In genomic region chr9:97895695-97896332, GRCh38 we compare ENCODE assay signal across 9 cellular contexts. TPM values are rescaled to one million over a fixed set of nuclear protein-coding genes. Genes with fewer than 3 reads are reported as not detected.
DNase-seq lines count a peak whose midpoint lies in the region; ATAC-seq, FAIRE-seq and TF ChIP-seq lines count a peak whose summit lies in the region.
"Had no signal": no experiment of that assay in that cellular context is flagged by ENCODE, and none has a peak within 500 bp of the region (broad histone marks: within the 10 kb centered on the region; RNA-seq: fewer than 3 reads in every experiment).

No MANE protein-coding gene starts in this region.

- no CpG with 5 or more reads among the region's 6 CpGs for WGBS in iPS DF 6.9 (ENCODE audit: insufficient coverage, insufficient read length)
- WGBS in pancreas, 2 donors, result 85 to 91% methylated on average over 6 of the region's 6 CpGs
- 91 to 93% methylated on average over 6 of the region's 6 CpGs for whole genome bisulfite sequencing in sigmoid colon, 2 donors

- H3K27ac ChIP-seq in CD4-positive, alpha-beta T cell (ENCODE audit: low read depth, low read length), result no peak overlapping the region
- H3K27ac ChIP-seq in Panc1 (ENCODE audit: low read length) (no peak overlapping the region), iPS DF 6.9 (ENCODE audit: low read length) (no peak overlapping the region), pancreas (no peak overlapping the region), sigmoid colon (no peak overlapping the region)

- ATAC-seq in CD4-positive, alpha-beta T cell (ENCODE audit: poor library complexity), result no peak
- ATAC-seq in Panc1, result peak; percentile 76; the same call in 1 of the 2 replicates
- no peak for ATAC-seq in GM18520 (IDR thresholded peaks at IDR 0.05; ENCODE audit: unreplicated experiment)
- ATAC-seq in pancreas, result no peak

- no peak overlapping the region for H3K4me3 Mint-ChIP-seq in CD4-positive, alpha-beta T cell
- H3K4me3 Mint-ChIP-seq: natural killer cell had no signal

- no peaks in the 10 kb centered on the region for H3K9me3 ChIP-seq in CD4-positive, alpha-beta T cell (ENCODE audit: control insufficient read depth, low read length)
- H3K9me3 ChIP-seq in Panc1 (ENCODE audit: control insufficient read depth, insufficient read depth, low read depth, low read length), result no peaks in the 10 kb centered on the region
- H3K9me3 ChIP-seq in iPS DF 6.9 (ENCODE audit: control insufficient read depth, insufficient read depth, low read length), result no peaks in the 10 kb centered on the region
- H3K9me3 ChIP-seq in pancreas, result no peaks in the 10 kb centered on the region
- peaks cover 0 to 5% (median 1%) of the 10 kb centered on the region in 4 donors for H3K9me3 ChIP-seq in sigmoid colon

- TF ChIP-seq CTCF in CD4-positive, alpha-beta T cell (IDR thresholded peaks at IDR 0.05), result peak; percentile 21
- peak; percentile 27 for TF ChIP-seq CTCF in GM13977 (IDR thresholded peaks at IDR 0.05; ENCODE audit: extremely low read depth, insufficient read depth, missing control alignments)
- TF ChIP-seq CTCF in Panc1 (IDR thresholded peaks at IDR 0.05), result no peak
- no peak for TF ChIP-seq CTCF in pancreas (IDR thresholded peaks at IDR 0.05)
- TF ChIP-seq CTCF in sigmoid colon (IDR thresholded peaks at IDR 0.05), result no peak

- H3K36me3 ChIP-seq in Panc1 (ENCODE audit: control insufficient read depth, insufficient read depth, low read length), result no peaks in the 10 kb centered on the region
- H3K36me3 ChIP-seq in iPS DF 6.9 (ENCODE audit: control insufficient read depth, insufficient read depth, low read length), result no peaks in the 10 kb centered on the region
- no peaks in the 10 kb centered on the region for H3K36me3 ChIP-seq in pancreas
- H3K36me3 ChIP-seq in sigmoid colon, result peaks cover 0 to 30% (median 0%) of the 10 kb centered on the region in 4 donors

- peaks cover 20% of the 10 kb centered on the region for H3K36me3 Mint-ChIP-seq in CD4-positive, alpha-beta T cell (ENCODE audit: low read depth)
- H3K36me3 Mint-ChIP-seq: natural killer cell had no signal

- H3K9me3 Mint-ChIP-seq in CD4-positive, alpha-beta T cell, result peaks cover 5% of the 10 kb centered on the region
- H3K9me3 Mint-ChIP-seq: natural killer cell had no signal

- TF ChIP-seq POLR2A in sigmoid colon (IDR thresholded peaks at IDR 0.05), result no peak

- FAIRE-seq in pancreas (lab: Jason Lieb, UNC), result no peak

- no peaks in the 10 kb centered on the region for H3K27me3 ChIP-seq in CD4-positive, alpha-beta T cell (ENCODE audit: control insufficient read depth, insufficient read depth, low read length)
- H3K27me3 ChIP-seq in Panc1 (ENCODE audit: control insufficient read depth, insufficient read depth, low read length), result no peaks in the 10 kb centered on the region
- H3K27me3 ChIP-seq in iPS DF 6.9 (ENCODE audit: control insufficient read depth, insufficient read depth, low read length), result no peaks in the 10 kb centered on the region
- H3K27me3 ChIP-seq in pancreas, result no peaks in the 10 kb centered on the region
- H3K27me3 ChIP-seq in sigmoid colon, result no peaks in the 10 kb centered on the region

- H3K27me3 Mint-ChIP-seq in CD4-positive, alpha-beta T cell, result no peaks in the 10 kb centered on the region

- no peak for DNase-seq in CD4-positive, alpha-beta T cell
- no peak for DNase-seq in GM13977 (ENCODE audit: low spot score)
- DNase-seq in Panc1 (ENCODE audit: low read depth, low spot score), result no peak
- peak; percentile 50 for DNase-seq in iPS DF 6.9 (ENCODE audit: low read depth, low spot score)
- no peak for DNase-seq in OCI-M2 (lab: John Stamatoyannopoulos, UW; ENCODE audit: unreplicated experiment)
- no peak for DNase-seq in pancreas
- DNase-seq in sigmoid colon, result no peak
- DNase-seq: natural killer cell had no signal

- in situ Hi-C loops in GM13977 (cut with MboI; ENCODE audit: low pct_unique_long_range_greater_than_20kb, low sequenced_read_pairs, unreplicated experiment) (no loop called here), Panc1 (cut with HindIII; ENCODE audit: low pct_unique_long_range_greater_than_20kb, low sequenced_read_pairs) (no loop called here)

- intact Hi-C loops in CD4-positive, alpha-beta T cell (cut with DNase I, micrococcal nuclease), result no loop called here
- intact Hi-C loops in Panc1 (cut with micrococcal nuclease; ENCODE audit: unreplicated experiment) (no loop called here), pancreas (cut with DNase I) (no loop called here), sigmoid colon (cut with DNase I) (no loop called here)

- H3K27ac Mint-ChIP-seq in CD4-positive, alpha-beta T cell, result peak overlapping the region; percentile 8
- H3K27ac Mint-ChIP-seq: natural killer cell had no signal

- no peak overlapping the region for H3K4me3 ChIP-seq in Panc1 (ENCODE audit: low read depth in 2 of 2, low read length in 2 of 2)
- H3K4me3 ChIP-seq in iPS DF 6.9 (ENCODE audit: low read length), result no peak overlapping the region
- no peak overlapping the region for H3K4me3 ChIP-seq in pancreas
- H3K4me3 ChIP-seq in sigmoid colon, result no peak overlapping the region

- H3K4me1 ChIP-seq in Panc1 (ENCODE audit: control insufficient read depth, insufficient read depth, low read length) (no peaks in the 10 kb centered on the region), iPS DF 6.9 (ENCODE audit: control insufficient read depth, insufficient read depth, low read length) (no peaks in the 10 kb centered on the region), pancreas (no peaks in the 10 kb centered on the region), sigmoid colon (peaks cover 0 to 6% (median under 1%) of the 10 kb centered on the region in 4 donors)

- no TSS peak for BruUV-seq in Panc1 (replicated peaks; lab: Mats Ljungman, UMichigan)

- H3K4me1 Mint-ChIP-seq in CD4-positive, alpha-beta T cell (ENCODE audit: low read depth), result peaks cover 32% of the 10 kb centered on the region

- TF ChIP-seq EP300 in sigmoid colon (IDR thresholded peaks at IDR 0.05), result no peak

- CTCF ChIA-PET in CD4-positive, alpha-beta T cell (lab: Charles Lee), result interaction anchor here (1.0 to 1.5 kb wide), 4 partner anchors 9 to 27 kb away, joined by 3 to 19 read pairs (median 8); partner anchors contain the start of gene TRMO
- CTCF ChIA-PET in Panc1 (lab: Charles Lee), result no interaction called here

- POLR2A ChIA-PET in CD4-positive, alpha-beta T cell (lab: Charles Lee), result interaction anchor here (1.2 to 1.9 kb wide), 2 partner anchors 10 to 25 kb away, joined by 13 to 17 read pairs; partner anchors contain the start of gene TRMO
- POLR2A ChIA-PET in Panc1 (lab: Charles Lee), result no interaction called here

RNA-seq across cellular contexts. Expression of gene TRMO, which starts 26.5 kb away (rescaled TPM):
- 10 to 100 TPM; 42.8 to 45.8 TPM for total RNA-seq in CD4-positive, alpha-beta T cell
- total RNA-seq in Panc1 (2021; ENCODE audit: unreplicated experiment), result 10.4 TPM
- 6.4 TPM for polyA plus RNA-seq in Panc1 (2012; ENCODE audit: insufficient read length)
- total RNA-seq in pancreas, result 1 to 10 TPM; 5.2 to 8.7 (median 6.5) TPM
- 1 to 10 TPM; 5.1 to 9.4 TPM for polyA plus RNA-seq in pancreas
- total RNA-seq in sigmoid colon, result 10 to 100 TPM; 24.8 to 27.8 (median 25.7) TPM
- polyA plus RNA-seq in sigmoid colon, result 10 to 100 TPM in 2 of 3 donors, 1 to 10 TPM in 1; 7.8 to 15.5 (median 12.4) TPM

RNA-seq across cellular contexts. Expression of gene HEMGN, which starts 42.2 kb away (rescaled TPM):
- under 1 TPM; 0.30 to 0.34 TPM for total RNA-seq in CD4-positive, alpha-beta T cell
- total RNA-seq in Panc1 (2021; ENCODE audit: unreplicated experiment), result not detected
- not detected for polyA plus RNA-seq in Panc1 (2012; ENCODE audit: insufficient read length)
- under 1 TPM in 1 of 6 donors, not detected in 5; 0.09 TPM for total RNA-seq in pancreas
- polyA plus RNA-seq in pancreas, result not detected
- total RNA-seq in sigmoid colon, result not detected
- under 1 TPM in 1 of 3 donors, not detected in 2; 0.25 TPM for polyA plus RNA-seq in sigmoid colon

RNA-seq across cellular contexts. Expression of gene FOXE1, which starts 42.8 kb away (rescaled TPM):
- total RNA-seq in CD4-positive, alpha-beta T cell, result not detected
- 0.82 TPM for total RNA-seq in Panc1 (2021; ENCODE audit: unreplicated experiment)
- 0.67 TPM for polyA plus RNA-seq in Panc1 (2012; ENCODE audit: insufficient read length)
- total RNA-seq in pancreas, result under 1 TPM in 5 of 6 donors, not detected in 1; 0.03 to 0.12 (median 0.08) TPM
- polyA plus RNA-seq in pancreas, result under 1 TPM; 0.04 to 0.16 TPM
- total RNA-seq in sigmoid colon, result not detected
- polyA plus RNA-seq in sigmoid colon, result not detected
- total RNA-seq: natural killer cell had no signal

Comparison
In these comparisons a context has a peak if more than half of its experiments do, and no peak if none do; other contexts are left out.
1. CTCF ChIP-seq: peak in CD4-positive, alpha-beta T cell (single experiment) and GM13977 (single experiment); none in Panc1 (single experiment), pancreas (0 of 4) and sigmoid colon (0 of 4).